ENCODE assay signal across 12 cellular contexts in the genomic region with DNA sequence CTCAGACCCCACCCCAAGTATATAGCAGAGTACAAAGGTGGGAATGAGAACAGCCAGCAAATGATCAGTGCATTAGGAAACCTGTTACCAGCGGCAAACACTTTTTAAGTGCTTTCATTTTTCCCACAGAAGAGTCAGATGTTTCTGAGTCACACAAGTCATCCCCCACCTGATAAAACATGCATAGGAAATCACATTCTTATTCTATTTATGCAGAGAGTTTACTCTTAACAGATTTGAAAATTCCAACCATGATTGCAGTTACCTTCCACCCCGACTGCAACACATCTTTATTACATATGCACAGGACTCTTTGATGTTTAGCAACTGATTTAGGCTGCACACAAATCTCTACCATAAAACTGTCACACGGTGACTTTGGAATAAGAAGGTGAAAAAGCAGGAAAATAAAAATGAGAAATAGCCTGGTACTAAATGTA.
DNase-seq lines count a peak whose midpoint lies in the region; ATAC-seq, FAIRE-seq and TF ChIP-seq lines count a peak whose summit lies in the region.
"Had no signal": no experiment of that assay in that cellular context is flagged by ENCODE, and none has a peak within 500 bp of the region (broad histone marks: within the 10 kb centered on the region; RNA-seq: fewer than 3 reads in every experiment).

No MANE protein-coding gene starts in this region.

- H3K4me1 ChIP-seq in kidney (ENCODE audit: control insufficient read depth in 1 of 2, insufficient read depth in 1 of 2, low read depth in 1 of 2, low read length in 2 of 2), result peaks cover 5% of the 10 kb centered on the region in 2 donors

- DNase-seq in HT-29 (ENCODE audit: low spot score), result peak; percentile 14
- DNase-seq in astrocyte of the spinal cord (ENCODE audit: low read depth, low spot score), result peak; percentile 77
- DNase-seq in kidney, result no peak
- no peak for DNase-seq in DMS79 treated with DMSO at 0.1 percent for 48 hours (lab: John Stamatoyannopoulos, UW)
- no peak for DNase-seq in NCI-H69 (lab: John Stamatoyannopoulos, UW)
- DNase-seq in NCI-H2081 treated with DMSO at 0.1 percent for 48 hours (lab: John Stamatoyannopoulos, UW), result no peak
- DNase-seq: effector memory CD4-positive, alpha-beta T cell; NCI-H774; T-helper 9 cell had no signal

- in situ Hi-C loops in astrocyte of the spinal cord (cut with HindIII; ENCODE audit: low sequenced_read_pairs), result no loop called here

- TF ChIP-seq CTCF in astrocyte of the spinal cord (IDR thresholded peaks at IDR 0.05; ENCODE audit: low read depth, low read length) (no peak), kidney (IDR thresholded peaks at IDR 0.05; ENCODE audit: borderline replicate concordance, extremely low read depth, insufficient read depth) (no peak)

- H3K36me3 ChIP-seq in kidney (ENCODE audit: control insufficient read depth in 1 of 2, insufficient read depth in 2 of 2, low read length in 2 of 2), result no peaks in the 10 kb centered on the region

- H3K27ac ChIP-seq in kidney (ENCODE audit: low read depth in 2 of 2, low read length in 2 of 2) (no peak overlapping the region), temporal lobe (ENCODE audit: low read depth, low read length) (peak overlapping the region; percentile 4)

- ATAC-seq in HG02852 (IDR thresholded peaks at IDR 0.05; ENCODE audit: unreplicated experiment), result no peak
- ATAC-seq: activated T-helper 17 cell treated with anti-CD3 and anti-CD28 coated beads, Interleukin-2, amount 50 U/mL, for 72 hours had no signal

- H3K4me3 ChIP-seq in astrocyte of the spinal cord (ENCODE audit: low read depth, low read length), result no peak overlapping the region
- peak overlapping the region; percentile 11 to 39 for H3K4me3 ChIP-seq in kidney (ENCODE audit: low read length in 2 of 2)

- intact Hi-C loops in kidney (cut with DNase I), result no loop called here

- H3K9me3 ChIP-seq in kidney (ENCODE audit: control insufficient read depth in 1 of 2, low read length in 2 of 2), result no peaks in the 10 kb centered on the region

- H3K9ac ChIP-seq in kidney (ENCODE audit: low read length in 2 of 2), result no peak overlapping the region

- FAIRE-seq in kidney (lab: Jason Lieb, UNC), result no peak

Comparison
In these comparisons a context has a peak if more than half of its experiments do, and no peak if none do; other contexts are left out.
1. DNase-seq: peak in HT-29 (single experiment) and astrocyte of the spinal cord (single experiment); none in kidney (single experiment), DMS79 treated with DMSO at 0.1 percent for 48 hours (single experiment), NCI-H69 (single experiment) and NCI-H2081 treated with DMSO at 0.1 percent for 48 hours (single experiment).